Comparison of ENCODE assay signal across 1 cellular context in genomic region chr2:24123212-24124002, GRCh38.
TF ChIP-seq lines count a peak whose summit lies in the region.

Gene FAM228B, plus strand, starts transcription at chr2:24123469. Its CDS starts 893 bp downstream, at chr2:24124362.
Gene PFN4, minus strand, starts transcription at chr2:24123334. Its CDS starts 799 bp downstream, at chr2:24122535.

TF ChIP-seq in K562, 482 proteins besides CTCF, POLR2A, EP300 and RAD21 (continued from another document and continues in another):
- TF ChIP-seq ARID4B (CRISPR knock-in tag; IDR thresholded peaks at IDR 0.05) (peak; percentile 38; the same call in 1 of the 2 replicates), REST (CRISPR knock-in tag; IDR thresholded peaks at IDR 0.05; ENCODE audit: low read depth) (peak; percentile 64; the same call in 1 of the 2 replicates), GABPA (tag; conservative IDR thresholded peaks at IDR 0.05; ENCODE audit: low read depth) (peak; percentile 63), ILK (tag; IDR thresholded peaks at IDR 0.05; ENCODE audit: borderline replicate concordance, low read depth) (no peak), ZNF766 (CRISPR knock-in tag; conservative IDR thresholded peaks at IDR 0.05) (no peak), MYBL2 (IDR thresholded peaks at IDR 0.05; ENCODE audit: low read depth) (no peak), MYBL2 (CRISPR knock-in tag; IDR thresholded peaks at IDR 0.05; ENCODE audit: borderline replicate concordance) (no peak), ATF1 (CRISPR knock-in tag; IDR thresholded peaks at IDR 0.05) (no peak), ATF1 (tag; IDR thresholded peaks at IDR 0.05) (peak; percentile 62), ASH1L (IDR thresholded peaks at IDR 0.05; ENCODE audit: borderline replicate concordance, low read depth, partially characterized antibody) (no peak), CBX3 (IDR thresholded peaks at IDR 0.05; ENCODE audit: borderline replicate concordance in 1 of 2, low read length in 2 of 2) (peak in 1 of 2 experiments; percentile 54; a peak in 1 of 3 replicates), E2F5 (CRISPR knock-in tag; IDR thresholded peaks at IDR 0.05) (no peak), FOXJ2 (tag; IDR thresholded peaks at IDR 0.05) (no peak), ZNF384 (IDR thresholded peaks at IDR 0.05; ENCODE audit: low read depth, low read length) (no peak), SRSF3 (IDR thresholded peaks at IDR 0.05; ENCODE audit: insufficient read depth, low read length) (no peak), ZNF184 (CRISPR knock-in tag; IDR thresholded peaks at IDR 0.05) (no peak), KLF6 (CRISPR knock-in tag; IDR thresholded peaks at IDR 0.05; ENCODE audit: borderline replicate concordance) (no peak), ZNF586 (CRISPR knock-in tag; conservative IDR thresholded peaks at IDR 0.05) (no peak), ZNF12 (CRISPR knock-in tag; IDR thresholded peaks at IDR 0.05) (no peak), RFX5 (IDR thresholded peaks at IDR 0.05; ENCODE audit: low read depth, low read length) (no peak), XRCC3 (IDR thresholded peaks at IDR 0.05) (no peak), IRF1 (CRISPR knock-in tag; IDR thresholded peaks at IDR 0.05; ENCODE audit: borderline replicate concordance) (no peak), TGIF2 (CRISPR knock-in tag; IDR thresholded peaks at IDR 0.05) (no peak), ZNF696 (CRISPR knock-in tag; conservative IDR thresholded peaks at IDR 0.05) (no peak), BRD4 (IDR thresholded peaks at IDR 0.05) (no peak; the same call in 1 of the 2 replicates), ZBTB26 (CRISPR knock-in tag; IDR thresholded peaks at IDR 0.05) (no peak), KLF16 (IDR thresholded peaks at IDR 0.05) (no peak), NCOA6 (IDR thresholded peaks at IDR 0.05) (peak; percentile 67; the same call in 1 of the 2 replicates), FOXK2 (conservative IDR thresholded peaks at IDR 0.05 in 1 of 2, IDR thresholded peaks at IDR 0.05 in 1 of 2; ENCODE audit: low read depth in 2 of 2) (no peak), CBFA2T3 (IDR thresholded peaks at IDR 0.05) (no peak), IRF9 (tag; IDR thresholded peaks at IDR 0.05) (no peak), EWSR1 (IDR thresholded peaks at IDR 0.05; ENCODE audit: borderline replicate concordance, low read depth, partially characterized antibody) (no peak), TBL1XR1 (IDR thresholded peaks at IDR 0.05; ENCODE audit: low read length in 2 of 2) (no peak; a peak in 1 of 4 replicates), TAF15 (IDR thresholded peaks at IDR 0.05; ENCODE audit: low read depth, low read length) (no peak), SMAD2 (IDR thresholded peaks at IDR 0.05; ENCODE audit: low read depth, low read length) (no peak), ZNF133 (CRISPR knock-in tag; IDR thresholded peaks at IDR 0.05) (no peak), GATAD2B (IDR thresholded peaks at IDR 0.05; ENCODE audit: borderline replicate concordance) (peak; percentile 91; the same call in 1 of the 2 replicates), ARNT (IDR thresholded peaks at IDR 0.05) (no peak), ZNF239 (CRISPR knock-in tag; IDR thresholded peaks at IDR 0.05) (no peak), MIER1 (IDR thresholded peaks at IDR 0.05; ENCODE audit: low read depth) (no peak), NR4A1 (CRISPR knock-in tag; IDR thresholded peaks at IDR 0.05) (no peak), NR4A1 (tag; IDR thresholded peaks at IDR 0.05) (peak; percentile 57; the same call in 1 of the 2 replicates), CREB3 (tag; conservative IDR thresholded peaks at IDR 0.05; ENCODE audit: low read depth) (no peak), EGR1 (conservative IDR thresholded peaks at IDR 0.05) (peak; percentile 71), CEBPG (CRISPR knock-in tag; IDR thresholded peaks at IDR 0.05) (no peak), CEBPG (tag; conservative IDR thresholded peaks at IDR 0.05 in 1 of 2, IDR thresholded peaks at IDR 0.05 in 1 of 2) (no peak), FOXK1 (CRISPR knock-in tag; IDR thresholded peaks at IDR 0.05; ENCODE audit: borderline replicate concordance) (no peak), CHCHD3 (CRISPR knock-in tag; IDR thresholded peaks at IDR 0.05) (no peak), THAP12 (CRISPR knock-in tag; IDR thresholded peaks at IDR 0.05) (peak; percentile 39; the same call in 1 of the 2 replicates), KAT2B (IDR thresholded peaks at IDR 0.05; ENCODE audit: low read depth, low read length) (no peak), NCOA4 (IDR thresholded peaks at IDR 0.05; ENCODE audit: partially characterized antibody) (no peak), SFPQ (IDR thresholded peaks at IDR 0.05; ENCODE audit: low read depth, low read length) (no peak), NR3C1 (CRISPR knock-in tag; IDR thresholded peaks at IDR 0.05) (no peak)
